23 cellular contexts compared by ENCODE assay signal in the genomic region with DNA sequence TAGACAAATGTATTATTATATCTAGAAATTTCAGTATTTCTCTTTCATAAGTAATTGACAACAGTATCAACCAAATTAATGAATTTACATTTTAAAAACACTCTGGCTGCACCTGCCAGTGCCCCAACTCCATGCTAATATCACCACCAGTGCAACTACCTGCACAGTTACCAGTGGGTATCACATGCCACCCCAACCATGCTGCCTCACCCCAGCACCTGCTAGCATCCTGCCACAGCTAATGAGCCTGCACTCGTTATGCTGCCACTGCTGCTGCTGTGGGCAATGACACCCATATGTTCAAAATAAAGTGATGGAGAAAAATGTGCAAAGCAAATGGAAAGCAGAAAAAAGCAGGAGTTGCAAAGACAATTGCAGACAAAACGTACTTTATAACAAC.
"Had no signal": no experiment of that assay in that cellular context is flagged by ENCODE, and none has a peak within 500 bp of the region (broad histone marks: within the 10 kb centered on the region; RNA-seq: fewer than 3 reads in every experiment).

No MANE protein-coding gene starts in this region.

- H3K9me3 ChIP-seq: gastrocnemius medialis, lower lobe of right lung, mucosa of descending colon had no signal

- H3K4me3 ChIP-seq: coronary artery, dorsolateral prefrontal cortex, esophagus squamous epithelium, gastrocnemius medialis, heart right ventricle, lower lobe of right lung, mucosa of descending colon had no signal

- H3K27me3 ChIP-seq: dorsolateral prefrontal cortex, esophagus squamous epithelium, gastrocnemius medialis, heart right ventricle had no signal

- ATAC-seq: gastrocnemius medialis; heart right ventricle; left colon; left lobe of liver; left ventricle myocardium superior; lower lobe of right lung; mucosa of descending colon; naive thymus-derived CD8-positive, alpha-beta T cell had no signal

- H3K36me3 ChIP-seq: esophagus squamous epithelium, gastrocnemius medialis, heart right ventricle, lower lobe of right lung had no signal

- DNase-seq: dermis blood vessel endothelial cell; dorsolateral prefrontal cortex; effector CD4-positive, alpha-beta T cell; effector memory CD4-positive, alpha-beta T cell; esophagus squamous epithelium; foreskin fibroblast; foreskin melanocyte; gastrocnemius medialis; glutamatergic neuron; head of caudate nucleus; heart right ventricle; hippocampal formation; kidney glomerular epithelial cell; left colon; left ventricle myocardium superior; lower lobe of right lung; mesenchymal stem cell; mucosa of descending colon; naive B cell; naive thymus-derived CD8-positive, alpha-beta T cell had no signal

- H3K36me3 Mint-ChIP-seq: mesothelial cell of epicardium; naive B cell; naive thymus-derived CD8-positive, alpha-beta T cell had no signal

- H3K27ac Mint-ChIP-seq: mesothelial cell of epicardium; naive B cell; naive thymus-derived CD8-positive, alpha-beta T cell had no signal

- H3K4me1 ChIP-seq: esophagus squamous epithelium, gastrocnemius medialis, heart right ventricle, lower lobe of right lung had no signal

- H3K27ac ChIP-seq: coronary artery, dorsolateral prefrontal cortex, esophagus squamous epithelium, gastrocnemius medialis, heart right ventricle, lower lobe of right lung had no signal
